ENCODE assay signal across 27 cellular contexts in genomic region chr12:130989391-130989790, GRCh38. TPM values are rescaled to one million over a fixed set of nuclear protein-coding genes. Genes with fewer than 3 reads are reported as not detected.
A peak's percentile ranks its signal among the peaks of the same experiment; 100 is the strongest.
DNase-seq lines count a peak whose midpoint lies in the region; ATAC-seq and TF ChIP-seq lines count a peak whose summit lies in the region.
"Had no signal": no experiment of that assay in that cellular context is flagged by ENCODE, and none has a peak within 500 bp of the region (broad histone marks: within the 10 kb centered on the region; RNA-seq: fewer than 3 reads in every experiment).

No MANE protein-coding gene starts in this region.

- H3K27ac Mint-ChIP-seq in natural killer cell treated with Interleukin-12 subunit alpha and Interleukin-12 subunit beta and Interleukin-15 and Interleukin-18, amount 100 ng/mL, for 72 hours, result no peak overlapping the region
- H3K27ac Mint-ChIP-seq in natural killer cell, result no peak overlapping the region
- H3K27ac Mint-ChIP-seq: CD4-positive, alpha-beta memory T cell had no signal

- H3K9me2 ChIP-seq in hepatocyte (replicated peaks; ENCODE audit: insufficient read depth), result no peaks in the 10 kb centered on the region

- WGBS in hepatocyte (ENCODE audit: low lambda C conversion rate, missing lambda C conversion rate), result 80% methylated on average over 8 of the region's 8 CpGs
- 87 to 93% methylated on average over 8 of the region's 8 CpGs for WGBS in sigmoid colon, 2 donors
- WGBS in transverse colon (ENCODE audit: low coverage in 1 of 2), 2 donors, result 88% methylated on average over 8 of the region's 8 CpGs; no CpG with 5 or more reads in 1 of the 2 donors

- TF ChIP-seq POLR2A in sigmoid colon (IDR thresholded peaks at IDR 0.05) (no peak), transverse colon (IDR thresholded peaks at IDR 0.05) (no peak)

- peak; percentile 54 for DNase-seq in natural killer cell treated with Interleukin-12 subunit alpha and Interleukin-12 subunit beta and Interleukin-15 and Interleukin-18, amount 100 ng/mL, for 72 hours (ENCODE audit: low spot score)
- DNase-seq in natural killer cell (no peak), hepatocyte (ENCODE audit: low spot score) (no peak), sigmoid colon (peak; percentile 48), HPDE6-E6E7 (ENCODE audit: extremely low spot score) (no peak), transverse colon (no peak)
- DNase-seq: C1 segment of cervical spinal cord; CD4-positive, alpha-beta memory T cell; COR-L47; DMS53; H7; Kasumi-1; NCI-H1092 treated with DMSO at 0.1 percent for 48 hours; NCI-H1436; NCI-H1930; NCI-H446; NCI-H526; NCI-H82; NK-92 treated with Interleukin-12 subunit alpha and Interleukin-12 subunit beta, amount 100 ng/mL, for 24 hours; PC-9; SHP77 had no signal

- H3K9me3 ChIP-seq in hepatocyte (ENCODE audit: low read depth) (no peaks in the 10 kb centered on the region), sigmoid colon (no peaks in the 10 kb centered on the region), transverse colon (no peaks in the 10 kb centered on the region)

- H3K4me2 ChIP-seq in hepatocyte, result no peak overlapping the region
- H3K4me2 ChIP-seq: PC-9 had no signal

- H3K4me1 ChIP-seq in hepatocyte (ENCODE audit: insufficient read depth) (peaks cover 5% of the 10 kb centered on the region), sigmoid colon (no peaks in the 10 kb centered on the region), transverse colon (no peaks in the 10 kb centered on the region)

- intact Hi-C loops in natural killer cell (cut with micrococcal nuclease), result no loop called here
- intact Hi-C loops in sigmoid colon (cut with DNase I), result no loop called here
- intact Hi-C loops in transverse colon (cut with DNase I; ENCODE audit: low total_unique reads), result no loop called here

- no peaks in the 10 kb centered on the region for H3K36me3 Mint-ChIP-seq in natural killer cell treated with Interleukin-12 subunit alpha and Interleukin-12 subunit beta and Interleukin-15 and Interleukin-18, amount 100 ng/mL, for 72 hours
- no peaks in the 10 kb centered on the region for H3K36me3 Mint-ChIP-seq in natural killer cell
- H3K36me3 Mint-ChIP-seq: CD4-positive, alpha-beta memory T cell had no signal

- in situ Hi-C loops in transverse colon (cut with MboI; ENCODE audit: low pct_ligation_motif_present in 1 of 4, low pct_unique_long_range_greater_than_20kb in 1 of 4, low sequenced_read_pairs in 3 of 4), result no loop called here

- H3K36me3 ChIP-seq in hepatocyte (replicated peaks; ENCODE audit: insufficient read depth, low read depth) (no peaks in the 10 kb centered on the region), sigmoid colon (peaks cover 0 to 7% (median 0%) of the 10 kb centered on the region in 4 donors), transverse colon (no peaks in the 10 kb centered on the region)

- H3K9me3 Mint-ChIP-seq in natural killer cell treated with Interleukin-12 subunit alpha and Interleukin-12 subunit beta and Interleukin-15 and Interleukin-18, amount 100 ng/mL, for 72 hours, result no peaks in the 10 kb centered on the region
- H3K9me3 Mint-ChIP-seq in natural killer cell, result no peaks in the 10 kb centered on the region

- no peak overlapping the region for H2AFZ ChIP-seq in hepatocyte
- H2AFZ ChIP-seq: PC-9 had no signal

- TF ChIP-seq CTCF in natural killer cell (IDR thresholded peaks at IDR 0.05), result no peak
- TF ChIP-seq CTCF in hepatocyte (IDR thresholded peaks at IDR 0.05; ENCODE audit: poor library complexity), result no peak
- no peak for TF ChIP-seq CTCF in sigmoid colon (IDR thresholded peaks at IDR 0.05)
- TF ChIP-seq CTCF in transverse colon (IDR thresholded peaks at IDR 0.05), result no peak

- H3K27ac ChIP-seq in hepatocyte (peak overlapping the region; percentile 65), sigmoid colon (no peak overlapping the region), transverse colon (no peak overlapping the region)
- H3K27ac ChIP-seq: PC-9 had no signal

- ATAC-seq in natural killer cell treated with Interleukin-12 subunit alpha and Interleukin-12 subunit beta and Interleukin-15 and Interleukin-18, amount 100 ng/mL, for 72 hours, result no peak
- ATAC-seq in natural killer cell (no peak), HG03342 (IDR thresholded peaks at IDR 0.05; ENCODE audit: unreplicated experiment) (no peak)
- ATAC-seq: HepG2 had no signal

- peaks cover 15 to 17% of the 10 kb centered on the region in 2 donors for H3K27me3 Mint-ChIP-seq in natural killer cell treated with Interleukin-12 subunit alpha and Interleukin-12 subunit beta and Interleukin-15 and Interleukin-18, amount 100 ng/mL, for 72 hours
- peaks cover 11 to 15% of the 10 kb centered on the region in 2 donors for H3K27me3 Mint-ChIP-seq in natural killer cell (ENCODE audit: low read depth in 2 of 2)

- H4K20me1 ChIP-seq in hepatocyte (ENCODE audit: insufficient read depth, poor library complexity, severe bottlenecking), result no peaks in the 10 kb centered on the region

- no peaks in the 10 kb centered on the region for H3K4me1 Mint-ChIP-seq in natural killer cell treated with Interleukin-12 subunit alpha and Interleukin-12 subunit beta and Interleukin-15 and Interleukin-18, amount 100 ng/mL, for 72 hours (ENCODE audit: low read depth in 2 of 2)
- H3K4me1 Mint-ChIP-seq in natural killer cell, result no peaks in the 10 kb centered on the region

- no peaks in the 10 kb centered on the region for H3K79me2 ChIP-seq in hepatocyte

- H3K27me3 ChIP-seq in hepatocyte (no peaks in the 10 kb centered on the region), sigmoid colon (no peaks in the 10 kb centered on the region), transverse colon (no peaks in the 10 kb centered on the region)

- TF ChIP-seq EP300 in sigmoid colon (IDR thresholded peaks at IDR 0.05) (no peak), transverse colon (IDR thresholded peaks at IDR 0.05; ENCODE audit: low read depth) (no peak)

- no peak overlapping the region for H3K4me3 Mint-ChIP-seq in natural killer cell treated with Interleukin-12 subunit alpha and Interleukin-12 subunit beta and Interleukin-15 and Interleukin-18, amount 100 ng/mL, for 72 hours
- no peak overlapping the region for H3K4me3 Mint-ChIP-seq in natural killer cell
- H3K4me3 Mint-ChIP-seq: CD4-positive, alpha-beta memory T cell had no signal

- no peak overlapping the region for H3K4me3 ChIP-seq in hepatocyte
- H3K4me3 ChIP-seq in sigmoid colon, result no peak overlapping the region
- H3K4me3 ChIP-seq in transverse colon, result no peak overlapping the region
- H3K4me3 ChIP-seq: PC-9 had no signal

RNA-seq across cellular contexts. Expression of gene ADGRD1, which starts 35.7 kb away (rescaled TPM):
- total RNA-seq in natural killer cell treated with Interleukin-12 subunit alpha and Interleukin-12 subunit beta and Interleukin-15 and Interleukin-18, amount 100 ng/mL, for 72 hours, result not detected
- total RNA-seq in natural killer cell (1 to 10 TPM in 2 of 3 donors, under 1 TPM in 1; 0.50 to 3.9 (median 1.4) TPM), hepatocyte (14.2 and 18.5 TPM in 2 replicates), sigmoid colon (10 to 100 TPM in 3 of 4 donors, 1 to 10 TPM in 1; 7.2 to 22.5 (median 14.2) TPM), transverse colon (10 to 100 TPM in 2 of 4 donors, 1 to 10 TPM in 2; 8.3 to 18.1 (median 12.5) TPM)
- polyA plus RNA-seq in hepatocyte (12.7 and 18.1 TPM in 2 replicates), sigmoid colon (1 to 10 TPM in 2 of 3 donors, under 1 TPM in 1; 0.46 to 3.8 (median 3.0) TPM)
- total RNA-seq: A673; CD4-positive, alpha-beta memory T cell; HT1080; M059J; PC-9; RPMI7951 had no signal
- polyA plus RNA-seq: CD4-positive, alpha-beta memory T cell had no signal

Comparison
In these comparisons a context has a peak if more than half of its experiments do, and no peak if none do; other contexts are left out.
1. DNase-seq: peak in natural killer cell treated with Interleukin-12 subunit alpha and Interleukin-12 subunit beta and Interleukin-15 and Interleukin-18, amount 100 ng/mL, for 72 hours (single experiment) and sigmoid colon (single experiment); none in natural killer cell (single experiment), hepatocyte (single experiment), HPDE6-E6E7 (single experiment) and transverse colon (single experiment).